8 cellular contexts compared by ENCODE assay signal in genomic region chr12:47717443-47718193, GRCh38. TPM values are rescaled to one million over a fixed set of nuclear protein-coding genes. Genes with fewer than 3 reads are reported as not detected.
DNase-seq lines count a peak whose midpoint lies in the region; ATAC-seq and TF ChIP-seq lines count a peak whose summit lies in the region.

No MANE protein-coding gene starts in this region.

- H3K23ac ChIP-seq in H9 (ENCODE audit: insufficient read length, low read depth, low read length), result no peak overlapping the region

- H3K36me3 Mint-ChIP-seq in H9 (ENCODE audit: insufficient read depth in 1 of 3, low read depth in 3 of 3), result no peaks in the 10 kb centered on the region; a peak in 1 of 7 replicates

- H3K4me1 ChIP-seq in H9 (ENCODE audit: insufficient read depth, low read length), result no peaks in the 10 kb centered on the region
- H3K4me1 ChIP-seq in liver (ENCODE audit: control insufficient read depth in 4 of 4, insufficient read depth in 4 of 4, low read length in 3 of 4), result peaks cover 6 to 12% (median 9%) of the 10 kb centered on the region in 4 donors

- no peak overlapping the region for H2BK12ac ChIP-seq in H9 (ENCODE audit: insufficient read length, low read depth, low read length)

- no peak overlapping the region for H3K4me3 ChIP-seq in liver (ENCODE audit: low read depth in 1 of 3, low read length in 3 of 3)

- H3K9me3 ChIP-seq in H9 (ENCODE audit: control insufficient read depth, low read depth, low read length) (no peaks in the 10 kb centered on the region), liver (ENCODE audit: control insufficient read depth in 4 of 4, low read length in 3 of 4) (no peaks in the 10 kb centered on the region)

- H2BK15ac ChIP-seq in H9 (ENCODE audit: low read depth, low read length), result no peak overlapping the region

- no peak overlapping the region for H4K91ac ChIP-seq in H9 (ENCODE audit: insufficient read length, low read depth, low read length)

- no peak overlapping the region for H3T11ph ChIP-seq in H9 (ENCODE audit: low read length)

- no peak overlapping the region for H4K5ac ChIP-seq in H9 (ENCODE audit: insufficient read length, low read depth, low read length)

- H3K23me2 ChIP-seq in H9 (ENCODE audit: insufficient read length, low read depth, low read length, poor library complexity, severe bottlenecking), result no peaks in the 10 kb centered on the region

- H3K27me3 ChIP-seq in H9 (ENCODE audit: insufficient read depth, low read length) (peaks cover 3% of the 10 kb centered on the region; the same call in 1 of the 2 replicates), liver (ENCODE audit: control insufficient read depth in 4 of 4, insufficient read depth in 4 of 4, low read length in 3 of 4) (no peaks in the 10 kb centered on the region)

- no peaks in the 10 kb centered on the region for H3K79me1 ChIP-seq in H9 (ENCODE audit: insufficient read depth, low read depth, low read length, poor library complexity, severe bottlenecking)

- H3K14ac ChIP-seq in H9 (ENCODE audit: insufficient read depth, low read length), result 0 out of 2 replicates have a peak overlapping the region, but pooled peaks have one; percentile 20

- peaks cover 26 to 28% of the 10 kb centered on the region in 2 experiments for H3K4me1 Mint-ChIP-seq in H9

- no peak overlapping the region for H2BK120ac ChIP-seq in H9 (ENCODE audit: low read depth, low read length, poor library complexity, severe bottlenecking)

- no peak for ATAC-seq in HG02973 (IDR thresholded peaks at IDR 0.05; ENCODE audit: unreplicated experiment)

- peaks cover 46% of the 10 kb centered on the region for H3K27me3 Mint-ChIP-seq in H9 (ENCODE audit: low read depth)

- H3K27ac ChIP-seq in H9 (ENCODE audit: insufficient read length, low read depth, low read length) (no peak overlapping the region), liver (ENCODE audit: low read depth in 1 of 2, low read length in 2 of 2) (peak overlapping the region; percentile 46 to 54)

- no peak overlapping the region for H3K4ac ChIP-seq in H9 (ENCODE audit: low read depth, low read length)

- no peak overlapping the region for H3K9ac ChIP-seq in H9 (ENCODE audit: extremely low read depth, insufficient read length, low read length)
- no peak overlapping the region for H3K9ac ChIP-seq in liver (ENCODE audit: low read depth in 1 of 2, low read length in 2 of 2)

- no peak overlapping the region for H2AFZ ChIP-seq in H9 (ENCODE audit: low read length)

- H3K4me3 Mint-ChIP-seq in H9, result peak overlapping the region; percentile 2 to 13; a peak in 2 of 5 replicates

- TF ChIP-seq CTCF in H9 (conservative IDR thresholded peaks at IDR 0.05) (peak; percentile 95), liver (IDR thresholded peaks at IDR 0.05; ENCODE audit: low read depth, low read length, missing input control) (peak; percentile 40)

- peak overlapping the region; percentile 48 to 95 (median 87); a peak in 5 of 7 replicates for H3K27ac Mint-ChIP-seq in H9

- peak overlapping the region; percentile 29 for H3K18ac ChIP-seq in H9 (ENCODE audit: insufficient read length, low read depth, low read length)

- peaks cover 0 to 9% (median 2%) of the 10 kb centered on the region in 4 donors for H3K36me3 ChIP-seq in liver (ENCODE audit: control insufficient read depth in 4 of 4, insufficient read depth in 3 of 4, low read depth in 1 of 4, low read length in 3 of 4)

- no peak overlapping the region for H4K8ac ChIP-seq in H9 (replicated peaks; ENCODE audit: insufficient read length, low read depth, low read length)

- no peak overlapping the region for H3K4me2 ChIP-seq in H9 (ENCODE audit: insufficient read depth, insufficient read length, low read length)

- H3K9me3 Mint-ChIP-seq in H9, result no peaks in the 10 kb centered on the region

- H3K79me2 ChIP-seq in H9 (ENCODE audit: insufficient read depth, low read length), result no peaks in the 10 kb centered on the region

- peak; percentile 57 to 75 for TF ChIP-seq RAD21 in liver (IDR thresholded peaks at IDR 0.05)

- no peak overlapping the region for H2BK5ac ChIP-seq in H9 (ENCODE audit: insufficient read length, low read length)

- H3K56ac ChIP-seq in H9 (ENCODE audit: insufficient read length, low read depth, low read length), result no peak overlapping the region

- no peak overlapping the region for H2AK5ac ChIP-seq in H9 (ENCODE audit: insufficient read length, low read length)

- H4K20me1 ChIP-seq in H9 (ENCODE audit: control insufficient read depth, insufficient read depth, insufficient read length), result no peaks in the 10 kb centered on the region

- WGBS in H9 (ENCODE audit: extremely low coverage, insufficient read length, low lambda C conversion rate), result no CpG with 5 or more reads among the region's 13 CpGs
- WGBS in liver, result 47% methylated on average over 13 of the region's 13 CpGs

- no peak overlapping the region for H2BK20ac ChIP-seq in H9 (ENCODE audit: low read depth, low read length, poor library complexity, severe bottlenecking)

- peak; percentile 94 for DNase-seq in AG20443 (ENCODE audit: low spot score)
- peak; percentile 94 for DNase-seq in H9
- peak; percentile 74 for DNase-seq in NCI-H2196 treated with DMSO at 0.1 percent for 48 hours (lab: John Stamatoyannopoulos, UW; ENCODE audit: unreplicated experiment)
- peak; percentile 52 for DNase-seq in activated CD4-positive, alpha-beta T cell treated with anti-CD3 and anti-CD28 coated beads, Interleukin-2, amount 50 U/mL, for 1 hour
- DNase-seq in ecto neural progenitor cell (ENCODE audit: low spot score), result peak; percentile 90
- DNase-seq in stimulated activated CD4-positive, alpha-beta T cell treated with anti-CD3 and anti-CD28 coated beads, Interleukin-4, amount 100 ng/mL, for 1 hour, result peak; percentile 48

TF ChIP-seq in liver, 16 proteins besides CTCF, POLR2A, EP300 and RAD21:
- no peak for TF ChIP-seq EGR1 (IDR thresholded peaks at IDR 0.05; ENCODE audit: low read depth in 2 of 2)
- TF ChIP-seq SP1 (IDR thresholded peaks at IDR 0.05), result peak; percentile 51
- TF ChIP-seq RXRA (IDR thresholded peaks at IDR 0.05), result peak; percentile 75 to 78
- TF ChIP-seq NR2F2 (IDR thresholded peaks at IDR 0.05), result peak; percentile 82
- TF ChIP-seq ATF3 (IDR thresholded peaks at IDR 0.05), result no peak

RNA-seq across cellular contexts. Expression of gene ENDOU, which starts 7.7 kb away (rescaled TPM):
- total RNA-seq in H9 (2021), result not detected in 2 replicates
- total RNA-seq in liver, result under 1 TPM in 1 of 2 donors, not detected in 1; 0.25 TPM
- not detected for polyA plus RNA-seq in liver

RNA-seq across cellular contexts. Expression of gene RPAP3, which starts 11.8 kb away (rescaled TPM):
- 48.9 and 53.3 TPM in 2 replicates for total RNA-seq in H9 (2021)
- 1 to 10 TPM; 7.9 to 8.1 TPM for total RNA-seq in liver
- polyA plus RNA-seq in liver, result 1 to 10 TPM; 5.5 to 8.0 TPM

RNA-seq across cellular contexts. Expression of gene RAPGEF3, which starts 41.1 kb away (rescaled TPM):
- total RNA-seq in H9 (2021) (5.6 and 7.4 TPM in 2 replicates), liver (1 to 10 TPM; 1.3 to 4.3 TPM)
- 1 to 10 TPM; 1.3 to 1.6 TPM for polyA plus RNA-seq in liver

RNA-seq across cellular contexts. Expression of gene SLC48A1, which starts 55.4 kb away (rescaled TPM):
- total RNA-seq in H9 (2021) (10.6 TPM in 2 replicates), liver (10 to 100 TPM in 1 of 2 donors, 1 to 10 TPM in 1; 6.1 to 15.4 TPM)
- polyA plus RNA-seq in liver, result 10 to 100 TPM in 1 of 2 donors, 1 to 10 TPM in 1; 8.3 to 10.4 TPM
